In genomic region chrX:43702660-43703059, GRCh38 we compare ENCODE assay signal across 18 cellular contexts. TPM values are rescaled to one million over a fixed set of nuclear protein-coding genes. Genes with fewer than 3 reads are reported as not detected.
DNase-seq lines count a peak whose midpoint lies in the region; ATAC-seq, FAIRE-seq and TF ChIP-seq lines count a peak whose summit lies in the region.
"Had no signal": no experiment of that assay in that cellular context is flagged by ENCODE, and none has a peak within 500 bp of the region (broad histone marks: within the 10 kb centered on the region; RNA-seq: fewer than 3 reads in every experiment).

No MANE protein-coding gene starts in this region.

- H3K79me2 ChIP-seq in endothelial cell of umbilical vein (ENCODE audit: control insufficient read depth, insufficient read depth, low read length), result no peaks in the 10 kb centered on the region

- TF ChIP-seq CTCF in RWPE2 (IDR thresholded peaks at IDR 0.05; ENCODE audit: poor library complexity, severe bottlenecking) (no peak), endothelial cell of umbilical vein (IDR thresholded peaks at IDR 0.05; ENCODE audit: extremely low read depth in 1 of 2, insufficient read depth in 1 of 2, low read depth in 1 of 2, low read length in 2 of 2) (no peak), lower lobe of right lung (IDR thresholded peaks at IDR 0.05) (no peak), testis (IDR thresholded peaks at IDR 0.05) (no peak)

- H3K9me3 ChIP-seq in RWPE2 (ENCODE audit: severe bottlenecking) (no peaks in the 10 kb centered on the region), endothelial cell of umbilical vein (replicated peaks; ENCODE audit: control insufficient read depth, insufficient read depth, low read length) (no peaks in the 10 kb centered on the region), lower lobe of right lung (no peaks in the 10 kb centered on the region), subcutaneous abdominal adipose tissue (ENCODE audit: control insufficient read depth in 5 of 5, low read length in 5 of 5) (no peaks in the 10 kb centered on the region), testis (no peaks in the 10 kb centered on the region)
- H3K9me3 ChIP-seq: neutrophil had no signal

- intact Hi-C loops in endothelial cell of umbilical vein (cut with micrococcal nuclease), result loop anchor here (1.0 to 2.0 kb wide), 3 partner anchors 9 to 706 kb away; no protein-coding TSS in a partner anchor
- intact Hi-C loops in lower lobe of right lung (cut with DNase I), result no loop called here
- intact Hi-C loops in testis (cut with DNase I; ENCODE audit: low total_unique reads), result no loop called here

- H3K4me1 ChIP-seq in RWPE2 (ENCODE audit: insufficient read depth, poor library complexity, severe bottlenecking) (peaks cover 16% of the 10 kb centered on the region), endothelial cell of umbilical vein (ENCODE audit: control insufficient read depth, extremely low read depth, insufficient read depth, low read length) (peaks cover 45% of the 10 kb centered on the region), lower lobe of right lung (peaks cover 56% of the 10 kb centered on the region), subcutaneous abdominal adipose tissue (ENCODE audit: control insufficient read depth in 5 of 5, insufficient read depth in 5 of 5, low read length in 5 of 5) (peaks cover 0 to 32% (median 30%) of the 10 kb centered on the region in 5 donors), testis (peaks cover 5% of the 10 kb centered on the region)

- ATAC-seq in RWPE2 (ENCODE audit: low read depth) (no peak), lower lobe of right lung (no peak)
- ATAC-seq: HCT116; stimulated activated effector memory CD8-positive, alpha-beta T cell treated with anti-CD3 and anti-CD28 coated beads, Interleukin-12 subunit alpha, Interleukin-12 subunit beta, amount 100 ng/mL, for 72 hours had no signal

- no peaks in the 10 kb centered on the region for H4K20me1 ChIP-seq in endothelial cell of umbilical vein (replicated peaks; ENCODE audit: control insufficient read depth, extremely low read depth, insufficient read depth, low read length)

- no peak for TF ChIP-seq POLR2A in endothelial cell of umbilical vein (IDR thresholded peaks at IDR 0.05; ENCODE audit: low read depth, low read length)
- no peak for TF ChIP-seq POLR2A in testis (IDR thresholded peaks at IDR 0.05)

- 27 to 41% methylated on average over 2 of the region's 2 CpGs for WGBS in testis, 2 donors

- no peak for DNase-seq in RWPE2 (ENCODE audit: low spot score)
- peak; percentile 61 for DNase-seq in endothelial cell of umbilical vein (ENCODE audit: low read depth, low spot score)
- no peak for DNase-seq in lower lobe of right lung
- no peak for DNase-seq in testis
- DNase-seq in NCI-H2029 treated with DMSO at 0.1 percent for 48 hours (lab: John Stamatoyannopoulos, UW), result no peak
- DNase-seq in NCI-H2107 treated with DMSO at 0.1 percent for 48 hours (lab: John Stamatoyannopoulos, UW; ENCODE audit: unreplicated experiment), result no peak
- DNase-seq in hypothalamus (lab: John Stamatoyannopoulos, UW), result no peak
- DNase-seq: activated CD4-positive, alpha-beta T cell treated with anti-CD3 and anti-CD28 coated beads for 1 hour; activated naive CD4-positive, alpha-beta T cell; AML-193; effector CD4-positive, alpha-beta T cell; NCI-H2107; NCI-H774 had no signal

- H2AFZ ChIP-seq in endothelial cell of umbilical vein (ENCODE audit: low read depth, low read length), result no peak overlapping the region

- POLR2A ChIA-PET in endothelial cell of umbilical vein (lab: Charles Lee), result interaction anchor here (0.7 kb wide), 1 partner anchor 13 kb away, joined by 3 read pairs; no protein-coding TSS in a partner anchor

- CTCF ChIA-PET in endothelial cell of umbilical vein (lab: Charles Lee), result interaction anchor here (0.7 to 1.6 kb wide), 3 partner anchors 9 to 47 kb away, joined by 4 read pairs; no protein-coding TSS in a partner anchor

- H3K9me1 ChIP-seq in endothelial cell of umbilical vein (replicated peaks; ENCODE audit: control insufficient read depth, extremely low read depth, insufficient read depth, low read length), result no peaks in the 10 kb centered on the region

- peak; percentile 12 for FAIRE-seq in endothelial cell of umbilical vein (lab: Jason Lieb, UNC)

- H3K4me3 ChIP-seq in RWPE2 (ENCODE audit: severe bottlenecking), result no peak overlapping the region
- H3K4me3 ChIP-seq in endothelial cell of umbilical vein (replicated peaks in 1 of 3; ENCODE audit: insufficient read depth in 1 of 3, low read depth in 1 of 3, low read length in 3 of 3), result peak overlapping the region in 1 of 3 experiments; percentile 33
- H3K4me3 ChIP-seq in lower lobe of right lung, result no peak overlapping the region
- no peak overlapping the region for H3K4me3 ChIP-seq in subcutaneous abdominal adipose tissue (ENCODE audit: low read depth in 1 of 5, low read length in 5 of 5)
- H3K4me3 ChIP-seq in testis, result no peak overlapping the region
- H3K4me3 ChIP-seq: smooth muscle cell had no signal

- H3K36me3 ChIP-seq in RWPE2 (ENCODE audit: low read depth) (no peaks in the 10 kb centered on the region), endothelial cell of umbilical vein (ENCODE audit: control insufficient read depth in 2 of 2, extremely low read depth in 1 of 2, insufficient read depth in 2 of 2, low read length in 2 of 2) (no peaks in the 10 kb centered on the region), lower lobe of right lung (no peaks in the 10 kb centered on the region), subcutaneous abdominal adipose tissue (ENCODE audit: control insufficient read depth in 5 of 5, insufficient read depth in 5 of 5, low read length in 5 of 5) (no peaks in the 10 kb centered on the region), testis (ENCODE audit: low read depth, missing control alignments) (no peaks in the 10 kb centered on the region)
- H3K36me3 ChIP-seq: neutrophil had no signal

- dilution Hi-C loops in endothelial cell of umbilical vein (cut with MboI; ENCODE audit: extremely low pct_ligation_motif_present, low sequenced_read_pairs), result no loop called here

- TSS peak; percentile 91 for BruUV-seq in endothelial cell of umbilical vein (replicated peaks; lab: Mats Ljungman, UMichigan)

- H3K9ac ChIP-seq in endothelial cell of umbilical vein (replicated peaks; ENCODE audit: extremely low read depth, insufficient read depth, low read length), result peak overlapping the region; percentile 76
- peak overlapping the region in 1 of 5 donors; percentile 53 for H3K9ac ChIP-seq in subcutaneous abdominal adipose tissue (ENCODE audit: low read length in 5 of 5)

- peak overlapping the region; percentile 54 for H3K4me2 ChIP-seq in endothelial cell of umbilical vein (ENCODE audit: insufficient read depth, low read length)
- H3K4me2 ChIP-seq: smooth muscle cell had no signal

- H3K27ac ChIP-seq in RWPE2 (ENCODE audit: poor library complexity, severe bottlenecking), result peak overlapping the region; percentile 21
- H3K27ac ChIP-seq in endothelial cell of umbilical vein (ENCODE audit: insufficient read depth, low read depth, low read length), result peak overlapping the region; percentile 94
- peak overlapping the region; percentile 74 for H3K27ac ChIP-seq in lower lobe of right lung
- peak overlapping the region; percentile 88 for H3K27ac ChIP-seq in subcutaneous abdominal adipose tissue (ENCODE audit: low read depth, low read length)
- H3K27ac ChIP-seq in testis, result peak overlapping the region in 1 of 2 donors; percentile 45
- H3K27ac ChIP-seq: neutrophil had no signal

- H3K27me3 ChIP-seq in RWPE2 (ENCODE audit: insufficient read depth, poor library complexity, severe bottlenecking) (no peaks in the 10 kb centered on the region), endothelial cell of umbilical vein (ENCODE audit: control insufficient read depth in 2 of 2, insufficient read depth in 2 of 2, low read length in 2 of 2) (no peaks in the 10 kb centered on the region), lower lobe of right lung (ENCODE audit: low read depth) (no peaks in the 10 kb centered on the region), subcutaneous abdominal adipose tissue (ENCODE audit: control insufficient read depth in 5 of 5, insufficient read depth in 4 of 5, low read length in 5 of 5) (peaks cover 0 to 8% (median 0%) of the 10 kb centered on the region in 5 donors), testis (no peaks in the 10 kb centered on the region)
- H3K27me3 ChIP-seq: neutrophil had no signal

TF ChIP-seq in endothelial cell of umbilical vein, 7 proteins besides CTCF, POLR2A, EP300 and RAD21:
- no peak for TF ChIP-seq JUN (IDR thresholded peaks at IDR 0.05; ENCODE audit: borderline replicate concordance, insufficient read depth, insufficient read length, low read depth)
- peak; percentile 48 for TF ChIP-seq GATA2 (IDR thresholded peaks at IDR 0.05; ENCODE audit: insufficient read depth, insufficient read length, low read depth, low read length)
TF ChIP-seq in endothelial cell of umbilical vein: peak in this region for 1.

RNA-seq across cellular contexts. Expression of gene MAOA, which starts 46.6 kb away (rescaled TPM):
- total RNA-seq in endothelial cell of umbilical vein (18.1 and 23.5 TPM in 2 replicates), lower lobe of right lung (159 TPM), testis (10 to 100 TPM in 1 of 2 donors, 1 to 10 TPM in 1; 6.5 to 12.3 TPM)
- polyA plus RNA-seq in endothelial cell of umbilical vein (8.7 and 12.6 TPM in 2 replicates), testis (ENCODE audit: insufficient read depth, low read depth, low replicate concordance) (11.8 TPM)
- 17.3 and 17.7 TPM in 2 replicates for polyA plus RNA-seq in endothelial cell of umbilical vein (2011; cell fraction: cytosol; rRNA removed)
- 17.5 and 22.0 TPM in 2 replicates for polyA plus RNA-seq in endothelial cell of umbilical vein (2011; cell fraction: nucleus; rRNA removed)
- polyA plus RNA-seq in endothelial cell of umbilical vein (2012), result 13.2 and 14.9 TPM in 2 replicates
- polyA minus RNA-seq in endothelial cell of umbilical vein, result 31.7 and 37.5 TPM in 2 replicates
- polyA minus RNA-seq in endothelial cell of umbilical vein (2011; cell fraction: cytosol; rRNA and poly(A)+ RNA removed), result 0.41 TPM
- 10.8 and 14.8 TPM in 2 replicates for polyA minus RNA-seq in endothelial cell of umbilical vein (2011; cell fraction: nucleus; rRNA and poly(A)+ RNA removed)
